Comparison of ENCODE assay signal across 18 cellular contexts in the genomic region with DNA sequence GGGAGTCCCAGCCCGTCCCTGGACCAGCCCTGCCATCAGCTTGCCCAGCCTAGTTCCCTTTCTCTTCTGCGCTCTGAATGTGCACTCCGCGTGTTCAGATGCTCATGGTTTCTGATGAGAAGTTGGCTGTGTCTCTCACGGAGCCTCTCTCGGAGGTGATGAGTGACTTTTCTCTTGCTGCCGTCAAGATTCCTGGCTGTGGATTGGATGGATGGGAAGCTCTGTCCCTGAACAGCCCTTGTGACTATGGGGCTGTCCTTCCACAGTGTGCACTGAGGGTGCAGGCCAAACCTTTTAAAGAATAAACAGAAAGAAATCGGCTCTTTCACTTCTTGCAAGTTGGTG. TPM values are rescaled to one million over a fixed set of nuclear protein-coding genes. Genes with fewer than 3 reads are reported as not detected.
DNase-seq lines count a peak whose midpoint lies in the region; ATAC-seq and TF ChIP-seq lines count a peak whose summit lies in the region.
"Had no signal": no experiment of that assay in that cellular context is flagged by ENCODE, and none has a peak within 500 bp of the region (broad histone marks: within the 10 kb centered on the region; RNA-seq: fewer than 3 reads in every experiment).

No MANE protein-coding gene starts in this region.

- H3K36me3 ChIP-seq in IMR-90 (ENCODE audit: control insufficient read depth, insufficient read depth, low read length) (peaks cover 3% of the 10 kb centered on the region; the same call in 1 of the 2 replicates), neural progenitor cell (no peaks in the 10 kb centered on the region)
- H3K36me3 ChIP-seq: BE2C, HAP-1 had no signal

- no peak overlapping the region for H3K4ac ChIP-seq in IMR-90 (ENCODE audit: low read depth, low read length)

- 0 out of 2 replicates have a peak, but pooled peaks cover 4% of the 10 kb centered on the region for H3K9me1 ChIP-seq in IMR-90 (ENCODE audit: insufficient read depth, low read length)

- H4K5ac ChIP-seq in IMR-90 (ENCODE audit: low read depth, low read length), result no peak overlapping the region

- H3K14ac ChIP-seq in IMR-90 (replicated peaks; ENCODE audit: low read depth, low read length), result no peak overlapping the region

- H2BK20ac ChIP-seq in IMR-90 (ENCODE audit: low read depth, low read length), result no peak overlapping the region

- peaks cover 1% of the 10 kb centered on the region for H3K9me3 ChIP-seq in IMR-90 (ENCODE audit: control insufficient read depth, insufficient read depth, low read length)
- H3K9me3 ChIP-seq in neural progenitor cell (ENCODE audit: low read depth), result no peaks in the 10 kb centered on the region
- H3K9me3 ChIP-seq: BE2C had no signal

- H3K4me3 ChIP-seq in IMR-90 (ENCODE audit: insufficient read depth, low read depth, low read length) (no peak overlapping the region), neural progenitor cell (no peak overlapping the region)
- H3K4me3 ChIP-seq: HAP-1 had no signal

- H3K4me1 ChIP-seq in IMR-90 (ENCODE audit: control insufficient read depth, insufficient read depth, low read length) (peaks cover 7% of the 10 kb centered on the region; the same call in 1 of the 2 replicates), neural progenitor cell (no peaks in the 10 kb centered on the region)
- H3K4me1 ChIP-seq: BE2C, HAP-1 had no signal

- 0 out of 2 replicates have a peak overlapping the region, but pooled peaks have one; percentile 24 for H3K23ac ChIP-seq in IMR-90 (ENCODE audit: low read depth, low read length)

- TF ChIP-seq CTCF in IMR-90 (conservative IDR thresholded peaks at IDR 0.05; ENCODE audit: low read depth, low read length) (no peak), neural progenitor cell (IDR thresholded peaks at IDR 0.05) (no peak)

- no peaks in the 10 kb centered on the region for H3K36me3 Mint-ChIP-seq in neural progenitor cell
- H3K36me3 Mint-ChIP-seq: CD4-positive, CD25-positive, alpha-beta regulatory T cell had no signal

- H3K4me1 Mint-ChIP-seq in neural progenitor cell, result peaks cover 2% of the 10 kb centered on the region

- H2AFZ ChIP-seq in IMR-90 (replicated peaks; ENCODE audit: low read length, poor library complexity) (peak overlapping the region; percentile 2), neural progenitor cell (replicated peaks) (no peak overlapping the region)

- H3K9ac ChIP-seq in IMR-90 (ENCODE audit: low read depth, low read length) (no peak overlapping the region), neural progenitor cell (no peak overlapping the region)

- intact Hi-C loops in left ventricle myocardium superior (cut with micrococcal nuclease) (no loop called here), Right ventricle myocardium inferior (cut with DNase I) (no loop called here), IMR-90 (cut with micrococcal nuclease) (no loop called here)

- ATAC-seq in left ventricle myocardium superior (peak; percentile 28), Right ventricle myocardium inferior (no peak), IMR-90 (ENCODE audit: low read depth) (no peak), GM18517 (IDR thresholded peaks at IDR 0.05; ENCODE audit: unreplicated experiment) (no peak)
- ATAC-seq: HepG2 had no signal

- peaks cover 0 to 12% of the 10 kb centered on the region in 2 experiments; a peak in 2 of 4 replicates for H3K79me1 ChIP-seq in IMR-90 (ENCODE audit: low read depth in 1 of 2, low read length in 2 of 2)

- CTCF ChIA-PET in IMR-90 (lab: Yijun Ruan, JAX), result no interaction called here

- TF ChIP-seq RAD21 in IMR-90 (IDR thresholded peaks at IDR 0.05; ENCODE audit: low read length), result no peak

- dilution Hi-C loops in IMR-90 (cut with HindIII; ENCODE audit: low sequenced_read_pairs, unreplicated experiment), result no loop called here

- no peak overlapping the region for H3K56ac ChIP-seq in IMR-90 (ENCODE audit: extremely low read depth, insufficient read depth, low read length)

- no TSS peak for BruUV-seq in IMR-90 (replicated peaks; lab: Mats Ljungman, UMichigan)

- H2BK15ac ChIP-seq in IMR-90 (ENCODE audit: low read depth, low read length), result no peak overlapping the region

- peaks cover 18% of the 10 kb centered on the region for H4K20me1 ChIP-seq in IMR-90 (ENCODE audit: insufficient read depth, low read length)
- H4K20me1 ChIP-seq in neural progenitor cell (ENCODE audit: low read depth), result peaks cover 2% of the 10 kb centered on the region

- no peak overlapping the region for H3K18ac ChIP-seq in IMR-90 (ENCODE audit: low read depth, low read length)

- H3K79me2 ChIP-seq in neural progenitor cell (ENCODE audit: low read depth), result no peaks in the 10 kb centered on the region

- H2BK5ac ChIP-seq in IMR-90 (ENCODE audit: low read depth, low read length, poor library complexity, severe bottlenecking), result no peak overlapping the region

- in situ Hi-C loops in IMR-90 (cut with MboI; ENCODE audit: low sequenced_read_pairs), result no loop called here

- H3K4me3 Mint-ChIP-seq in neural progenitor cell, result peak overlapping the region; percentile 27
- H3K4me3 Mint-ChIP-seq: CD4-positive, CD25-positive, alpha-beta regulatory T cell; CD8-positive, alpha-beta memory T cell had no signal

- H4K91ac ChIP-seq in IMR-90 (ENCODE audit: insufficient read depth, low read depth, low read length), result no peak overlapping the region

- DNase-seq in left ventricle myocardium superior, result no peak
- DNase-seq in Right ventricle myocardium inferior (ENCODE audit: missing footprints), result no peak
- no peak for DNase-seq in IMR-90
- no peak for DNase-seq in neural progenitor cell (ENCODE audit: low spot score)
- DNase-seq in anterior cingulate cortex (lab: John Stamatoyannopoulos, UW), result no peak
- DNase-seq in activated CD4-positive, alpha-beta T cell treated with anti-CD3 and anti-CD28 coated beads for 4 hours, result no peak
- DNase-seq: ACHN; BE2C; C1 segment of cervical spinal cord; CD4-positive, CD25-positive, alpha-beta regulatory T cell; CD8-positive, alpha-beta memory T cell; COR-L47; DMS153; DMS79; GDM1 had no signal

- H2AK5ac ChIP-seq in IMR-90 (ENCODE audit: low read depth, low read length), result no peak overlapping the region

- H3K27me3 Mint-ChIP-seq in neural progenitor cell (ENCODE audit: insufficient read depth, low read depth), result peaks cover 13% of the 10 kb centered on the region

- H3K27ac ChIP-seq in IMR-90 (ENCODE audit: insufficient read depth, low read length), result no peak overlapping the region
- no peak overlapping the region for H3K27ac ChIP-seq in neural progenitor cell

- H3K27ac Mint-ChIP-seq in neural progenitor cell, result no peak overlapping the region
- H3K27ac Mint-ChIP-seq: CD4-positive, CD25-positive, alpha-beta regulatory T cell had no signal

- POLR2A ChIA-PET in IMR-90 (lab: Charles Lee; ENCODE audit: unreplicated experiment), result no interaction called here

- H2BK120ac ChIP-seq in IMR-90 (ENCODE audit: low read depth, low read length), result no peak overlapping the region

- no peak for TF ChIP-seq POLR2A in IMR-90 (IDR thresholded peaks at IDR 0.05; ENCODE audit: low read depth, low read length)

- H3K4me2 ChIP-seq in IMR-90 (ENCODE audit: low read depth, low read length) (no peak overlapping the region), neural progenitor cell (no peak overlapping the region)

- peaks cover 8% of the 10 kb centered on the region for H3K9me3 Mint-ChIP-seq in neural progenitor cell

- H3F3A ChIP-seq in neural progenitor cell (ENCODE audit: low read depth), result peaks cover 3% of the 10 kb centered on the region

- H3K27me3 ChIP-seq in IMR-90 (ENCODE audit: control insufficient read depth, insufficient read depth, low read length), result no peaks in the 10 kb centered on the region
- H3K27me3 ChIP-seq in neural progenitor cell, result no peaks in the 10 kb centered on the region
- H3K27me3 ChIP-seq: BE2C had no signal

- no peak overlapping the region for H4K8ac ChIP-seq in IMR-90 (ENCODE audit: low read depth in 2 of 2, low read length in 2 of 2)

- no CpG with 5 or more reads among the region's 8 CpGs for WGBS in IMR-90 (ENCODE audit: extremely low coverage in 2 of 2, insufficient read length in 1 of 2), 2 experiments

- peak overlapping the region; percentile 76 for H2AK9ac ChIP-seq in IMR-90 (replicated peaks; ENCODE audit: low read depth, low read length, poor library complexity)

TF ChIP-seq in IMR-90, 13 proteins besides CTCF, POLR2A, EP300 and RAD21 (continues in another document):
- TF ChIP-seq SMC3 (IDR thresholded peaks at IDR 0.05; ENCODE audit: low read depth, low read length) (no peak), RFX5 (IDR thresholded peaks at IDR 0.05; ENCODE audit: low read depth, low read length) (no peak), MAFK (IDR thresholded peaks at IDR 0.05; ENCODE audit: low read depth, low read length) (no peak), MXI1 (IDR thresholded peaks at IDR 0.05; ENCODE audit: borderline replicate concordance, low read depth, low read length) (no peak), BHLHE40 (IDR thresholded peaks at IDR 0.05; ENCODE audit: low read depth, low read length) (no peak), CHD1 (IDR thresholded peaks at IDR 0.05; ENCODE audit: low read depth, low read length) (no peak), MAZ (IDR thresholded peaks at IDR 0.05; ENCODE audit: borderline replicate concordance, low read depth, low read length) (no peak), USF2 (IDR thresholded peaks at IDR 0.05; ENCODE audit: low read depth, low read length) (no peak), NFE2L2 (IDR thresholded peaks at IDR 0.05; ENCODE audit: low read depth, low read length) (no peak)
- TF ChIP-seq, protein P1, sequence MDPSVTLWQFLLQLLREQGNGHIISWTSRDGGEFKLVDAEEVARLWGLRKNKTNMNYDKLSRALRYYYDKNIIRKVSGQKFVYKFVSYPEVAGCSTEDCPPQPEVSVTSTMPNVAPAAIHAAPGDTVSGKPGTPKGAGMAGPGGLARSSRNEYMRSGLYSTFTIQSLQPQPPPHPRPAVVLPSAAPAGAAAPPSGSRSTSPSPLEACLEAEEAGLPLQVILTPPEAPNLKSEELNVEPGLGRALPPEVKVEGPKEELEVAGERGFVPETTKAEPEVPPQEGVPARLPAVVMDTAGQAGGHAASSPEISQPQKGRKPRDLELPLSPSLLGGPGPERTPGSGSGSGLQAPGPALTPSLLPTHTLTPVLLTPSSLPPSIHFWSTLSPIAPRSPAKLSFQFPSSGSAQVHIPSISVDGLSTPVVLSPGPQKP (IDR thresholded peaks at IDR 0.05; ENCODE audit: borderline replicate concordance, low read depth, low read length), result no peak

RNA-seq across cellular contexts. Expression of gene WTIP, which starts 24.4 kb away (rescaled TPM):
- total RNA-seq in left ventricle myocardium superior (26.2 TPM), Right ventricle myocardium inferior (21.8 TPM), IMR-90 (2012; rRNA removed) (35.0 and 48.9 TPM in 2 replicates), neural progenitor cell (ENCODE audit: low replicate concordance) (28.2 and 35.4 TPM in 2 replicates)
- polyA plus RNA-seq in IMR-90 (2012; rRNA removed), result 30.3 and 30.7 TPM in 2 replicates
- 25.9 and 38.5 TPM in 2 replicates for polyA plus RNA-seq in IMR-90 (2012; cell fraction: cytosol; rRNA removed)
- 19.3 and 41.0 TPM in 2 replicates for polyA plus RNA-seq in IMR-90 (2012; cell fraction: nucleus; rRNA removed; ENCODE audit: low replicate concordance)
- polyA plus RNA-seq: CD4-positive, CD25-positive, alpha-beta regulatory T cell; CD8-positive, alpha-beta memory T cell had no signal
